In genomic region chr3:27216955-27217552, GRCh38 we compare ENCODE assay signal across 16 cellular contexts.
A peak's percentile ranks its signal among the peaks of the same experiment; 100 is the strongest.
DNase-seq lines count a peak whose midpoint lies in the region; ATAC-seq, FAIRE-seq and TF ChIP-seq lines count a peak whose summit lies in the region.
"Had no signal": no experiment of that assay in that cellular context is flagged by ENCODE, and none has a peak within 500 bp of the region (broad histone marks: within the 10 kb centered on the region; RNA-seq: fewer than 3 reads in every experiment).

No MANE protein-coding gene starts in this region.

- peak overlapping the region; percentile 64 for H3K4me2 ChIP-seq in mammary epithelial cell (ENCODE audit: insufficient read depth, low read depth, low read length)

- H2AFZ ChIP-seq in mammary epithelial cell (ENCODE audit: low read depth, low read length) = no peak overlapping the region

- intact Hi-C loops in mammary epithelial cell (cut with micrococcal nuclease) (no loop called here), esophagus squamous epithelium (cut with DNase I) (no loop called here)

- no peaks in the 10 kb centered on the region for H4K20me1 ChIP-seq in mammary epithelial cell (ENCODE audit: insufficient read depth, low read length)

- H3K36me3 ChIP-seq in mammary epithelial cell (ENCODE audit: insufficient read depth, low read length) (no peaks in the 10 kb centered on the region), esophagus squamous epithelium (no peaks in the 10 kb centered on the region)
- H3K36me3 ChIP-seq: pancreas, WERI-Rb-1 had no signal

- no peak for ATAC-seq in GM18519 (IDR thresholded peaks at IDR 0.05; ENCODE audit: low FRiP score, unreplicated experiment)
- ATAC-seq: activated CD8-positive, alpha-beta memory T cell treated with anti-CD3 and anti-CD28 coated beads, Interleukin-2, amount 10 ng/mL, durations not matched to agents 7 days and 5 days; pancreas had no signal

- no peak overlapping the region for H3K9ac ChIP-seq in mammary epithelial cell (ENCODE audit: insufficient read depth, low read length)

- 80% methylated on average over 5 of the region's 5 CpGs for WGBS in mammary epithelial cell (ENCODE audit: low coverage, missing lambda C conversion rate)
- 52 to 63% methylated on average over 5 of the region's 5 CpGs for WGBS in esophagus squamous epithelium, 2 donors

- CTCF ChIA-PET in mammary epithelial cell (lab: Charles Lee; ENCODE audit: low non-redundant PET) = no interaction called here

- no peaks in the 10 kb centered on the region for H3K27me3 ChIP-seq in mammary epithelial cell (ENCODE audit: insufficient read depth, low read length)
- H3K27me3 ChIP-seq in esophagus squamous epithelium = no peaks in the 10 kb centered on the region
- H3K27me3 ChIP-seq: pancreas had no signal

- TF ChIP-seq CTCF in mammary epithelial cell (conservative IDR thresholded peaks at IDR 0.05 in 1 of 2, IDR thresholded peaks at IDR 0.05 in 1 of 2; ENCODE audit: extremely low read depth in 1 of 2, insufficient read depth in 1 of 2, low read depth in 1 of 2, low read length in 2 of 2) (no peak), esophagus squamous epithelium (IDR thresholded peaks at IDR 0.05) (no peak)

- H3K4me1 ChIP-seq in mammary epithelial cell (ENCODE audit: insufficient read depth, low read length) = peaks cover 13% of the 10 kb centered on the region
- peaks cover 0 to 4% (median 0%) of the 10 kb centered on the region in 3 donors for H3K4me1 ChIP-seq in esophagus squamous epithelium

- H3K4me3 ChIP-seq in mammary epithelial cell (replicated peaks in 1 of 3; ENCODE audit: insufficient read depth in 1 of 3, low read depth in 2 of 3, low read length in 3 of 3) (no peak overlapping the region), esophagus squamous epithelium (no peak overlapping the region)
- H3K4me3 ChIP-seq: pancreas, SK-N-MC had no signal

- no TSS peak for BruUV-seq in mammary epithelial cell (replicated peaks; lab: Mats Ljungman, UMichigan)

- H3K79me2 ChIP-seq in mammary epithelial cell (ENCODE audit: insufficient read depth, low read length) = no peaks in the 10 kb centered on the region

- peak; percentile 11 for DNase-seq in AG08396 (ENCODE audit: low spot score)
- peak; percentile 22 for DNase-seq in HTR-8/SVneo (ENCODE audit: insufficient read length, low spot score)
- DNase-seq in mammary epithelial cell = peak; percentile 58
- no peak for DNase-seq in NCI-H1930 (lab: John Stamatoyannopoulos, UW)
- DNase-seq in activated gamma-delta T cell (lab: John Stamatoyannopoulos, UW) = no peak
- no peak for DNase-seq in esophagus squamous epithelium (lab: John Stamatoyannopoulos, UW)
- DNase-seq: activated CD8-positive, alpha-beta memory T cell treated with anti-CD3 and anti-CD28 coated beads, Interleukin-2, amount 10 ng/mL, durations not matched to agents 7 days and 5 days; activated naive CD4-positive, alpha-beta T cell treated with anti-CD3 and anti-CD28 coated beads for 36 hours; DMS 273 treated with DMSO at 0.1 percent for 48 hours; foreskin melanocyte; NCI-H2171; pancreas; WERI-Rb-1 had no signal

- in situ Hi-C loops in mammary epithelial cell (cut with MboI; ENCODE audit: low sequenced_read_pairs in 2 of 2) = no loop called here

- FAIRE-seq in HTR-8/SVneo (lab: Jason Lieb, UNC) = no peak
- FAIRE-seq in islet of Langerhans (lab: Jason Lieb, UNC) = peak; percentile 74
- FAIRE-seq: pancreas had no signal

- no peaks in the 10 kb centered on the region for H3K9me3 ChIP-seq in mammary epithelial cell (replicated peaks; ENCODE audit: insufficient read depth, low read length)
- no peaks in the 10 kb centered on the region for H3K9me3 ChIP-seq in esophagus squamous epithelium
- H3K9me3 ChIP-seq: pancreas had no signal

- H3K27ac ChIP-seq in mammary epithelial cell (ENCODE audit: insufficient read depth, low read depth, low read length) (no peak overlapping the region), esophagus squamous epithelium (peak overlapping the region in 1 of 4 donors; percentile 34)
- H3K27ac ChIP-seq: pancreas, SK-N-MC, WERI-Rb-1 had no signal

- TF ChIP-seq POLR2A in esophagus squamous epithelium (IDR thresholded peaks at IDR 0.05) = no peak

- dilution Hi-C loops in mammary epithelial cell (cut with HindIII; ENCODE audit: low sequenced_read_pairs) = no loop called here

Comparison
In these comparisons a context has a peak if more than half of its experiments do, and no peak if none do; other contexts are left out.
1. DNase-seq: peak in AG08396 (single experiment), HTR-8/SVneo (single experiment) and mammary epithelial cell (single experiment); none in NCI-H1930 (0 of 2), activated gamma-delta T cell (single experiment) and esophagus squamous epithelium (single experiment).